In genomic region chr16:69633375-69633774, GRCh38 we compare ENCODE assay signal across 28 cellular contexts.
"Had no signal": no experiment of that assay in that cellular context is flagged by ENCODE, and none has a peak within 500 bp of the region (broad histone marks: within the 10 kb centered on the region; RNA-seq: fewer than 3 reads in every experiment).

No MANE protein-coding gene starts in this region.

- H3K9me3 ChIP-seq: neutrophil, psoas muscle, right lobe of liver, uterus had no signal

- H3K4me3 Mint-ChIP-seq: immature natural killer cell; nephron; neural progenitor cell; stimulated activated memory B cell treated with anti-CD40 and anti-IgM and Interleukin-4, amounts not matched to agents 10 μg/mL and 1 μg/mL and 100 μg/mL, for 72 hours; stimulated activated naive CD8-positive, alpha-beta T cell treated with anti-CD3 and anti-CD28 coated beads, Interleukin-15, amount 100 ng/mL, for 72 hours; type B pancreatic cell had no signal

- H2AFZ ChIP-seq: neural progenitor cell, parathyroid adenoma had no signal

- H3K4me3 ChIP-seq: left lung, lower lobe of right lung, neural progenitor cell, psoas muscle, right lobe of liver, smooth muscle cell, tibial nerve, uterus had no signal

- H3K4me1 ChIP-seq: left lung, lower lobe of right lung, neural progenitor cell, parathyroid adenoma, psoas muscle, right lobe of liver, uterus had no signal

- ATAC-seq: left colon; left lung; lower lobe of right lung; psoas muscle; right lobe of liver; stimulated activated memory B cell treated with anti-CD40 and anti-IgM and Interleukin-4, amounts not matched to agents 10 μg/mL and 1 μg/mL and 100 μg/mL, for 72 hours; stimulated activated naive CD8-positive, alpha-beta T cell treated with anti-CD3 and anti-CD28 coated beads, Interleukin-15, amount 100 ng/mL, for 72 hours had no signal

- DNase-seq: hypothalamus; immature natural killer cell; kidney; left colon; left lung; lower lobe of right lung; mammary epithelial cell; mesenchymal stem cell; naive B cell; occipital lobe; psoas muscle; right lobe of liver; stimulated activated CD4-positive, alpha-beta T cell treated with anti-CD3 and anti-CD28 coated beads, Interleukin-1b, Interleukin-23, amount 100 ng/mL, for 48 hours; stimulated activated CD4-positive, alpha-beta T cell treated with anti-CD3 and anti-CD28 coated beads, Interleukin-2, amount 100 ng/mL, for 48 hours; stimulated activated CD4-positive, alpha-beta T cell treated with anti-CD3 and anti-CD28 coated beads, Interleukin-4, amount 100 ng/mL, for 4 hours; stimulated activated CD8-positive, alpha-beta memory T cell treated with anti-CD3 and anti-CD28 coated beads, Interleukin-4, amount 100 ng/mL, for 48 hours; stimulated activated naive CD4-positive, alpha-beta T cell treated with Interleukin-2 at 50 U/mL for 16 hours; stimulated activated naive CD8-positive, alpha-beta T cell treated with anti-CD3 and anti-CD28 coated beads, Interleukin-15, amount 100 ng/mL, for 72 hours; substantia nigra; uterus had no signal

- H3K4me2 ChIP-seq: neural progenitor cell, smooth muscle cell had no signal

- H3K36me3 ChIP-seq: neural progenitor cell, uterus had no signal

- H3K9ac ChIP-seq: neural progenitor cell, parathyroid adenoma had no signal

- H3K27me3 ChIP-seq: left lung, neural progenitor cell, neutrophil, right lobe of liver, tibial nerve, uterus had no signal

- H3K27ac ChIP-seq: left lung, lower lobe of right lung, neural progenitor cell, neutrophil, parathyroid adenoma, psoas muscle, right lobe of liver, tibial nerve, uterus had no signal

- H3K4me1 Mint-ChIP-seq: nephron; neural progenitor cell; stimulated activated memory B cell treated with anti-CD40 and anti-IgM and Interleukin-4, amounts not matched to agents 10 μg/mL and 1 μg/mL and 100 μg/mL, for 72 hours had no signal

- H3K27ac Mint-ChIP-seq: nephron; neural progenitor cell; stimulated activated memory B cell treated with anti-CD40 and anti-IgM and Interleukin-4, amounts not matched to agents 10 μg/mL and 1 μg/mL and 100 μg/mL, for 72 hours; type B pancreatic cell had no signal

- H3K27me3 Mint-ChIP-seq: naive B cell; stimulated activated memory B cell treated with anti-CD40 and anti-IgM and Interleukin-4, amounts not matched to agents 10 μg/mL and 1 μg/mL and 100 μg/mL, for 72 hours; stimulated activated naive CD8-positive, alpha-beta T cell treated with anti-CD3 and anti-CD28 coated beads, Interleukin-15, amount 100 ng/mL, for 72 hours; type B pancreatic cell had no signal
